23 cellular contexts compared by ENCODE assay signal in the genomic region with DNA sequence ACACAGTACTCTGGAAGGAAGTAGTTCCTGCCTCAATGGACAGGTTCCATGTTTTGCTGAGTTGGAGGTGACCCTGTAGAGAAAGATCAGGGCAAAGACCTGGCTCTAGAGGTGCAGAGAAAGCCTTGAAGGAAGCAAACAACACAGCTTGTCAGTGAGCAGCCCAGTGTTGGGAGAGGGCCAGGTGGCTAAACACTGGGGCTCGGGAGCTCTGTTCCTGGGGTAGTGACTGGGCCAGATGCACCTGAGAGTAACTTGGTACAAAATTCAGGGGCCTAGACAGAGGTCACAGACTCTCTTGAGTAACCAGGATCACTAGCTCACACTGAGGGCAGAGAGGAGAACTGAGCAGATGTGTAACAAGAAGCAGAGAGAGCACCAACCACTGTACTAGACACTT.
"Had no signal": no experiment of that assay in that cellular context is flagged by ENCODE, and none has a peak within 500 bp of the region (broad histone marks: within the 10 kb centered on the region; RNA-seq: fewer than 3 reads in every experiment).

No MANE protein-coding gene starts in this region.

- H3K4me1 ChIP-seq: pancreas, prostate gland, suprapubic skin, upper lobe of right lung had no signal

- ATAC-seq: naive thymus-derived CD8-positive, alpha-beta T cell; pancreas; right cardiac atrium; sciatic nerve; upper lobe of right lung had no signal

- H3K9me3 ChIP-seq: pancreas, prostate gland, suprapubic skin, thoracic aorta, tibial artery, upper lobe of right lung had no signal

- H3K27ac ChIP-seq: pancreas, prostate gland, skin epidermis, suprapubic skin, thoracic aorta, tibial artery, upper lobe of right lung had no signal

- H3K36me3 ChIP-seq: pancreas, prostate gland, suprapubic skin, thoracic aorta, tibial artery, upper lobe of right lung had no signal

- H3K4me3 ChIP-seq: lung, pancreas, prostate gland, skin epidermis, suprapubic skin, thoracic aorta, tibial artery, upper lobe of right lung had no signal

- DNase-seq: hippocampal formation; kidney glomerular epithelial cell; left cardiac atrium; naive thymus-derived CD8-positive, alpha-beta T cell; nucleus accumbens; pancreas; posterior cingulate gyrus; retina; right cardiac atrium; stimulated activated CD4-positive, alpha-beta T cell treated with anti-CD3 and anti-CD28 coated beads, Interleukin-12 subunit alpha, Interleukin-12 subunit beta, amount 100 ng/mL, for 4 hours; stimulated activated CD4-positive, alpha-beta T cell treated with anti-CD3 and anti-CD28 coated beads, Interleukin-15, amount 100 ng/mL, for 24 hours; stimulated activated CD4-positive, alpha-beta T cell treated with anti-CD3 and anti-CD28 coated beads, Interleukin-2, amount 100 ng/mL, for 24 hours; stimulated activated CD4-positive, alpha-beta T cell treated with anti-CD3 and anti-CD28 coated beads, Interleukin-4, amount 100 ng/mL, for 1 hour; stimulated activated naive CD4-positive, alpha-beta T cell; tibial artery; trophoblast cell; upper lobe of right lung had no signal

- H3K27me3 ChIP-seq: suprapubic skin, tibial artery, upper lobe of right lung had no signal
